In genomic region chr17:7651959-7652658, GRCh38 we compare ENCODE assay signal across 10 cellular contexts. TPM values are rescaled to one million over a fixed set of nuclear protein-coding genes. Genes with fewer than 3 reads are reported as not detected.
DNase-seq lines count a peak whose midpoint lies in the region; ATAC-seq and TF ChIP-seq lines count a peak whose summit lies in the region.
"Had no signal": no experiment of that assay in that cellular context is flagged by ENCODE, and none has a peak within 500 bp of the region (broad histone marks: within the 10 kb centered on the region; RNA-seq: fewer than 3 reads in every experiment).

No MANE protein-coding gene starts in this region.

- H3K27me3 ChIP-seq in H9 (ENCODE audit: insufficient read depth, low read length): peaks cover 5% of the 10 kb centered on the region
- peaks cover 44% of the 10 kb centered on the region for H3K27me3 ChIP-seq in iPS-20b (ENCODE audit: insufficient read depth, low read length)
- peaks cover 11% of the 10 kb centered on the region for H3K27me3 ChIP-seq in smooth muscle cell (ENCODE audit: low read depth)

- no CpG with 5 or more reads among the region's 22 CpGs for WGBS in H9 (ENCODE audit: extremely low coverage, insufficient read length, low lambda C conversion rate)
- WGBS in smooth muscle cell (ENCODE audit: low lambda C conversion rate): 32% methylated on average over 16 of the region's 22 CpGs

- H2BK15ac ChIP-seq in H9 (ENCODE audit: low read depth, low read length): no peak overlapping the region

- CTCF ChIA-PET in WTC11 (lab: Charles Lee): interaction anchor here (1.0 to 7.5 kb wide), 7 partner anchors 15 to 92 kb away, joined by 3 to 88 read pairs (median 9); partner anchors contain the start of genes TP53 and WRAP53

- H3K36me3 Mint-ChIP-seq in H9 (ENCODE audit: insufficient read depth in 1 of 3, low read depth in 3 of 3): peaks cover 7 to 29% (median 10%) of the 10 kb centered on the region in 3 experiments; a peak in 6 of 7 replicates
- H3K36me3 Mint-ChIP-seq in WTC11: peaks cover 25% of the 10 kb centered on the region
- no peaks in the 10 kb centered on the region for H3K36me3 Mint-ChIP-seq in activated T-helper 1 cell treated with anti-CD3 and anti-CD28 coated beads, Interleukin-12 subunit alpha, Interleukin-12 subunit beta, Interleukin-2, Interleukin-4 antibody, amounts not matched to agents 30 ng/mL and 10 ng/mL and 1 ng/mL, durations not matched to agents 14 hours and 24 hours and 36 hours (ENCODE audit: low read depth)

- H3K56ac ChIP-seq in H9 (ENCODE audit: insufficient read length, low read depth, low read length): no peak overlapping the region

- no peak overlapping the region for H4K8ac ChIP-seq in H9 (replicated peaks; ENCODE audit: insufficient read length, low read depth, low read length)

- H3K9me3 Mint-ChIP-seq in H9 (peaks cover 0 to 3% of the 10 kb centered on the region in 2 experiments; a peak in 1 of 5 replicates), WTC11 (no peaks in the 10 kb centered on the region)
- H3K9me3 Mint-ChIP-seq in activated T-helper 1 cell treated with anti-CD3 and anti-CD28 coated beads, Interleukin-12 subunit alpha, Interleukin-12 subunit beta, Interleukin-2, Interleukin-4 antibody, amounts not matched to agents 30 ng/mL and 10 ng/mL and 1 ng/mL, durations not matched to agents 14 hours and 24 hours and 36 hours: no peaks in the 10 kb centered on the region

- H3K36me3 ChIP-seq in iPS-20b (ENCODE audit: insufficient read depth, low read depth, low read length) (0 out of 2 replicates have a peak, but pooled peaks cover 4% of the 10 kb centered on the region), smooth muscle cell (ENCODE audit: low read depth) (no peaks in the 10 kb centered on the region)

- no peak overlapping the region for H3K27ac Mint-ChIP-seq in H9
- no peak overlapping the region; the same call in 1 of the 2 replicates for H3K27ac Mint-ChIP-seq in WTC11
- no peak overlapping the region for H3K27ac Mint-ChIP-seq in activated T-helper 1 cell treated with anti-CD3 and anti-CD28 coated beads, Interleukin-12 subunit alpha, Interleukin-12 subunit beta, Interleukin-2, Interleukin-4 antibody, amounts not matched to agents 30 ng/mL and 10 ng/mL and 1 ng/mL, durations not matched to agents 14 hours and 24 hours and 36 hours

- H2BK120ac ChIP-seq in H9 (ENCODE audit: low read depth, low read length, poor library complexity, severe bottlenecking): no peak overlapping the region

- H2BK20ac ChIP-seq in H9 (ENCODE audit: low read depth, low read length, poor library complexity, severe bottlenecking): no peak overlapping the region

- peaks cover 1% of the 10 kb centered on the region; the same call in 1 of the 2 replicates for H3K4me1 ChIP-seq in H9 (ENCODE audit: insufficient read depth, low read length)
- H3K4me1 ChIP-seq in iPS-20b (ENCODE audit: insufficient read depth, low read length): peaks cover 6% of the 10 kb centered on the region; the same call in 1 of the 2 replicates
- H3K4me1 ChIP-seq in smooth muscle cell (ENCODE audit: low read depth): peaks cover 15% of the 10 kb centered on the region

- peak overlapping the region; percentile 69 to 91 for H3K4me3 Mint-ChIP-seq in H9
- peak overlapping the region; percentile 71 for H3K4me3 Mint-ChIP-seq in WTC11
- no peak overlapping the region for H3K4me3 Mint-ChIP-seq in activated T-helper 1 cell treated with anti-CD3 and anti-CD28 coated beads, Interleukin-12 subunit alpha, Interleukin-12 subunit beta, Interleukin-2, Interleukin-4 antibody, amounts not matched to agents 30 ng/mL and 10 ng/mL and 1 ng/mL, durations not matched to agents 14 hours and 24 hours and 36 hours

- no peaks in the 10 kb centered on the region for H3K79me1 ChIP-seq in H9 (ENCODE audit: insufficient read depth, low read depth, low read length, poor library complexity, severe bottlenecking)

- POLR2A ChIA-PET in WTC11 (lab: Charles Lee): interaction anchor here (0.5 to 3.8 kb wide), 7 partner anchors 16 to 1242 kb away, joined by 3 to 80 read pairs (median 5); partner anchors contain the start of genes MPDU1, SOX15, TP53 and WRAP53

- H3K18ac ChIP-seq in H9 (ENCODE audit: insufficient read length, low read depth, low read length): no peak overlapping the region

- DNase-seq in H9 (peak; percentile 61), WTC11 (ENCODE audit: low spot score) (no peak), smooth muscle cell (lab: John Stamatoyannopoulos, UW; ENCODE audit: unreplicated experiment) (no peak), NOMO-1 treated with dmso at 0.1 percent for 144 hours (lab: John Stamatoyannopoulos, UW; ENCODE audit: unreplicated experiment) (no peak), EL (no peak)
- DNase-seq in activated T-helper 1 cell treated with anti-CD3 and anti-CD28 coated beads, Interleukin-12 subunit alpha, Interleukin-12 subunit beta, Interleukin-2, Interleukin-4 antibody, amounts not matched to agents 30 ng/mL and 10 ng/mL and 1 ng/mL, durations not matched to agents 14 hours and 24 hours and 36 hours (ENCODE audit: low spot score): no peak
- DNase-seq: NCI-H2029 had no signal

- H4K5ac ChIP-seq in H9 (ENCODE audit: insufficient read length, low read depth, low read length): no peak overlapping the region

- H3K9me3 ChIP-seq in H9 (ENCODE audit: control insufficient read depth, low read depth, low read length) (no peaks in the 10 kb centered on the region), iPS-20b (ENCODE audit: insufficient read depth, low read depth, low read length) (no peaks in the 10 kb centered on the region), smooth muscle cell (replicated peaks; ENCODE audit: low read depth) (no peaks in the 10 kb centered on the region)

- H3K14ac ChIP-seq in H9 (ENCODE audit: insufficient read depth, low read length): no peak overlapping the region

- peak overlapping the region; percentile 69 for H3K4me3 ChIP-seq in iPS-20b (ENCODE audit: low read length)
- peak overlapping the region; percentile 62 for H3K4me3 ChIP-seq in smooth muscle cell

- H2AK5ac ChIP-seq in H9 (ENCODE audit: insufficient read length, low read length): no peak overlapping the region

- H2AFZ ChIP-seq in H9 (ENCODE audit: low read length) (no peak overlapping the region), smooth muscle cell (ENCODE audit: low read depth) (no peak overlapping the region)

- peaks cover 16% of the 10 kb centered on the region for H3K23me2 ChIP-seq in H9 (ENCODE audit: insufficient read length, low read depth, low read length, poor library complexity, severe bottlenecking)

- H4K91ac ChIP-seq in H9 (ENCODE audit: insufficient read length, low read depth, low read length): no peak overlapping the region

- no peaks in the 10 kb centered on the region for H3F3A ChIP-seq in smooth muscle cell (ENCODE audit: low read depth)

- no peak overlapping the region for H3T11ph ChIP-seq in H9 (ENCODE audit: low read length)

- H3K9ac ChIP-seq in H9 (ENCODE audit: extremely low read depth, insufficient read length, low read length): no peak overlapping the region
- H3K9ac ChIP-seq in iPS-20b (ENCODE audit: low read depth, low read length): no peak overlapping the region
- H3K9ac ChIP-seq in smooth muscle cell (ENCODE audit: low read depth): no peak overlapping the region

- H3K27ac ChIP-seq in H9 (ENCODE audit: insufficient read length, low read depth, low read length) (no peak overlapping the region), iPS-20b (ENCODE audit: low read length) (no peak overlapping the region), smooth muscle cell (ENCODE audit: low read depth) (no peak overlapping the region)

- H3K4me1 Mint-ChIP-seq in H9 (peaks cover 32 to 50% of the 10 kb centered on the region in 2 experiments), WTC11 (peaks cover 48% of the 10 kb centered on the region)
- peaks cover 11% of the 10 kb centered on the region for H3K4me1 Mint-ChIP-seq in activated T-helper 1 cell treated with anti-CD3 and anti-CD28 coated beads, Interleukin-12 subunit alpha, Interleukin-12 subunit beta, Interleukin-2, Interleukin-4 antibody, amounts not matched to agents 30 ng/mL and 10 ng/mL and 1 ng/mL, durations not matched to agents 14 hours and 24 hours and 36 hours (ENCODE audit: low read depth)

- no peak overlapping the region for H3K23ac ChIP-seq in H9 (ENCODE audit: insufficient read length, low read depth, low read length)

- ATAC-seq in WTC11 (no peak), HG02852 (IDR thresholded peaks at IDR 0.05; ENCODE audit: unreplicated experiment) (no peak)

- no peak overlapping the region for H3K4ac ChIP-seq in H9 (ENCODE audit: low read depth, low read length)

- no peak overlapping the region for H2BK12ac ChIP-seq in H9 (ENCODE audit: insufficient read length, low read depth, low read length)

- H4K20me1 ChIP-seq in H9 (ENCODE audit: control insufficient read depth, insufficient read depth, insufficient read length) (no peaks in the 10 kb centered on the region), smooth muscle cell (ENCODE audit: low read depth) (no peaks in the 10 kb centered on the region)

- H3K79me2 ChIP-seq in H9 (ENCODE audit: insufficient read depth, low read length) (no peaks in the 10 kb centered on the region), smooth muscle cell (ENCODE audit: low read depth) (no peaks in the 10 kb centered on the region)

- H3K27me3 Mint-ChIP-seq in H9 (ENCODE audit: low read depth): peaks cover 67% of the 10 kb centered on the region
- peaks cover 50% of the 10 kb centered on the region for H3K27me3 Mint-ChIP-seq in WTC11 (ENCODE audit: low read depth)
- H3K27me3 Mint-ChIP-seq in activated T-helper 1 cell treated with anti-CD3 and anti-CD28 coated beads, Interleukin-12 subunit alpha, Interleukin-12 subunit beta, Interleukin-2, Interleukin-4 antibody, amounts not matched to agents 30 ng/mL and 10 ng/mL and 1 ng/mL, durations not matched to agents 14 hours and 24 hours and 36 hours (ENCODE audit: insufficient read depth): peaks cover 49% of the 10 kb centered on the region

- intact Hi-C loops in activated T-helper 1 cell treated with anti-CD3 and anti-CD28 coated beads, Interleukin-12 subunit alpha, Interleukin-12 subunit beta, Interleukin-2, Interleukin-4 antibody, amounts not matched to agents 30 ng/mL and 10 ng/mL and 1 ng/mL, durations not matched to agents 14 hours and 24 hours and 36 hours (cut with micrococcal nuclease): no loop called here

- H2BK5ac ChIP-seq in H9 (ENCODE audit: insufficient read length, low read length): no peak overlapping the region

- no peak for TF ChIP-seq CTCF in H9 (conservative IDR thresholded peaks at IDR 0.05)
- TF ChIP-seq CTCF in WTC11 (IDR thresholded peaks at IDR 0.05): no peak
- TF ChIP-seq CTCF in smooth muscle cell (IDR thresholded peaks at IDR 0.05; ENCODE audit: borderline replicate concordance, insufficient read depth, poor library complexity, severe bottlenecking): no peak

- peak overlapping the region; percentile 82 for H3K4me2 ChIP-seq in H9 (ENCODE audit: insufficient read depth, insufficient read length, low read length)
- H3K4me2 ChIP-seq in smooth muscle cell: peak overlapping the region; percentile 98

RNA-seq across cellular contexts. Expression of gene ATP1B2, which starts 1.4 kb away (rescaled TPM):
- total RNA-seq in H9 (2021): 15.4 and 16.2 TPM in 2 replicates
- total RNA-seq in WTC11 (2021): 29.1 to 37.5 TPM (median 35.9 TPM) in 3 replicates
- 0.27 and 0.85 TPM in 2 replicates for total RNA-seq in smooth muscle cell
- 4.1 and 4.4 TPM in 2 replicates for polyA plus RNA-seq in smooth muscle cell
- total RNA-seq in activated T-helper 1 cell treated with anti-CD3 and anti-CD28 coated beads, Interleukin-12 subunit alpha, Interleukin-12 subunit beta, Interleukin-2, Interleukin-4 antibody, amounts not matched to agents 30 ng/mL and 10 ng/mL and 1 ng/mL, durations not matched to agents 14 hours and 24 hours and 36 hours: 0.54 TPM in 2 replicates

RNA-seq across cellular contexts. Expression of gene SHBG, which starts 22.2 kb away (rescaled TPM):
- total RNA-seq in H9 (2021) (1.5 and 1.6 TPM in 2 replicates), WTC11 (2021) (0.83 to 1.2 TPM (median 1.1 TPM) in 3 replicates), smooth muscle cell (not detected in 2 replicates)
- 0.83 and 0.88 TPM in 2 replicates for polyA plus RNA-seq in smooth muscle cell
- 0.20 TPM in 1 of 2 replicates, not detected in the other for total RNA-seq in activated T-helper 1 cell treated with anti-CD3 and anti-CD28 coated beads, Interleukin-12 subunit alpha, Interleukin-12 subunit beta, Interleukin-2, Interleukin-4 antibody, amounts not matched to agents 30 ng/mL and 10 ng/mL and 1 ng/mL, durations not matched to agents 14 hours and 24 hours and 36 hours
- total RNA-seq: T-helper 1 cell treated with Interleukin-12 subunit alpha and Interleukin-12 subunit beta and Interleukin-4 antibody, amounts not matched to agents 30 ng/mL and 1 ng/mL, for 36 hours had no signal

RNA-seq across cellular contexts. Expression of gene SAT2, which starts 24.5 kb away (rescaled TPM):
- total RNA-seq in H9 (2021) (72.1 and 77.6 TPM in 2 replicates), WTC11 (2021) (68.3 to 75.8 TPM (median 73.1 TPM) in 3 replicates), smooth muscle cell (64.9 and 70.8 TPM in 2 replicates)
- polyA plus RNA-seq in smooth muscle cell: 68.2 and 74.2 TPM in 2 replicates
- 23.8 and 24.0 TPM in 2 replicates for total RNA-seq in activated T-helper 1 cell treated with anti-CD3 and anti-CD28 coated beads, Interleukin-12 subunit alpha, Interleukin-12 subunit beta, Interleukin-2, Interleukin-4 antibody, amounts not matched to agents 30 ng/mL and 10 ng/mL and 1 ng/mL, durations not matched to agents 14 hours and 24 hours and 36 hours

RNA-seq across cellular contexts. Expression of gene TP53, which starts 35.2 kb away (rescaled TPM):
- total RNA-seq in H9 (2021) (163 and 164 TPM in 2 replicates), WTC11 (2021) (173 to 179 TPM (median 176 TPM) in 3 replicates), smooth muscle cell (25.4 and 55.1 TPM in 2 replicates)
- polyA plus RNA-seq in smooth muscle cell: 21.1 and 27.6 TPM in 2 replicates
- total RNA-seq in activated T-helper 1 cell treated with anti-CD3 and anti-CD28 coated beads, Interleukin-12 subunit alpha, Interleukin-12 subunit beta, Interleukin-2, Interleukin-4 antibody, amounts not matched to agents 30 ng/mL and 10 ng/mL and 1 ng/mL, durations not matched to agents 14 hours and 24 hours and 36 hours: 172 and 179 TPM in 2 replicates

RNA-seq across cellular contexts. Expression of gene WRAP53, which starts 36.2 kb away (rescaled TPM):
- total RNA-seq in H9 (2021): 27.0 and 29.8 TPM in 2 replicates
- 35.5 to 37.3 TPM (median 37.2 TPM) in 3 replicates for total RNA-seq in WTC11 (2021)
- total RNA-seq in smooth muscle cell: 8.2 and 8.9 TPM in 2 replicates
- 17.1 and 18.9 TPM in 2 replicates for polyA plus RNA-seq in smooth muscle cell
- total RNA-seq in activated T-helper 1 cell treated with anti-CD3 and anti-CD28 coated beads, Interleukin-12 subunit alpha, Interleukin-12 subunit beta, Interleukin-2, Interleukin-4 antibody, amounts not matched to agents 30 ng/mL and 10 ng/mL and 1 ng/mL, durations not matched to agents 14 hours and 24 hours and 36 hours: 31.5 TPM in 2 replicates
